In the genomic region with DNA sequence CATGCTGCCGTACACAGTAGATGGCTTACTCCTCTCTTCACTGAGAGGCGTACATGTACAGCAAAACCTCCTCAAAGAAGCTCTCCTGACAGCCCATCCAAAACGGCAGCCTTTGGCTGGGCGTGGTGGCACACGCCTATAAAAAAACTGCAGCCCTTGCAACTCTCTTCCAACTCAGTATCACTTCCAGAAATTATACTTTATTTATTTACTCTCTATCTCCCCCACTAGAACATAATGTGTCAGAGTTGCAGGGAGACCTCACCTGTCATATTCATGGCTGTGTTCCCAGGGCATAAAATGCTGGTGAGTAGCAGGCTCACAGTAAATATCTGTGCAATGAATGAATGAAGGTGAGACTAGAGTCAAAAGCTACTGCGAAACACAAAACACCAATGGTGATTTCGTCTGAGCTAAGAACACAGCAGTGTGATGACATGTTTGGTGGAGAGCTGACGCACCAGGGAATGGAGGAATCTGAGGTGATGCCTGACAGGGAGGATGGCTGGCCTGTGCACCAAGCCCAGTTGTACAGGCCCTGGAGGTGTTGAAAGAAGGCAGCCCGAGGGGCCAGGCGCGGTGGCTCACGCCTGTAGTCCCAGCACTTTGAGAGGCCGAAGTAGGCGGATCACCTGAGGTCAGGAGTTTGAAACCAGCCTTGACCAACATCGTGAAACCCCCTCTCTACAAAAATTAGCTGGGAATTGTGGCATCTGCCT, we compare ENCODE assay signal across 21 cellular contexts. TPM values are rescaled to one million over a fixed set of nuclear protein-coding genes. Genes with fewer than 3 reads are reported as not detected.
DNase-seq lines count a peak whose midpoint lies in the region; ATAC-seq and TF ChIP-seq lines count a peak whose summit lies in the region.
"Had no signal": no experiment of that assay in that cellular context is flagged by ENCODE, and none has a peak within 500 bp of the region (broad histone marks: within the 10 kb centered on the region; RNA-seq: fewer than 3 reads in every experiment).

No MANE protein-coding gene starts in this region.

- H3K4me1 ChIP-seq in breast epithelium (peaks cover 0 to 7% of the 10 kb centered on the region in 2 donors), tibial artery (peaks cover 0 to 3% (median 0%) of the 10 kb centered on the region in 4 donors), left lung (peaks cover 5 to 7% of the 10 kb centered on the region in 2 donors)
- H3K4me1 ChIP-seq: SJSA1, uterus had no signal

- ATAC-seq in left colon = peak; percentile 6
- no peak for ATAC-seq in left lung
- ATAC-seq: activated CD4-positive, alpha-beta T cell treated with anti-CD3 and anti-CD28 coated beads for 36 hours had no signal

- H3K27ac ChIP-seq in breast epithelium (peak overlapping the region; percentile 16 to 82), dorsolateral prefrontal cortex (peak overlapping the region in 49 of 59 donors; percentile 21 to 100 (median 83)), temporal lobe (ENCODE audit: low read depth, low read length) (peak overlapping the region; percentile 77), tibial artery (no peak overlapping the region), left lung (no peak overlapping the region)
- H3K27ac ChIP-seq: HL-60, SJSA1, uterus had no signal

- no peak overlapping the region for H3K4me3 Mint-ChIP-seq in MCF 10A (ENCODE audit: unreplicated experiment)
- H3K4me3 Mint-ChIP-seq: activated CD4-positive, alpha-beta T cell treated with anti-CD3 and anti-CD28 coated beads for 36 hours had no signal

- H3K27me3 Mint-ChIP-seq in MCF 10A (ENCODE audit: insufficient read depth, unreplicated experiment) = no peaks in the 10 kb centered on the region

- no peaks in the 10 kb centered on the region for H3K9me3 Mint-ChIP-seq in MCF 10A (ENCODE audit: unreplicated experiment)

- H3K4me3 ChIP-seq in breast epithelium = no peak overlapping the region
- no peak overlapping the region for H3K4me3 ChIP-seq in dorsolateral prefrontal cortex
- no peak overlapping the region for H3K4me3 ChIP-seq in tibial artery
- H3K4me3 ChIP-seq in left lung = no peak overlapping the region
- H3K4me3 ChIP-seq: SJSA1, uterus had no signal

- H3K9me3 ChIP-seq in breast epithelium = no peaks in the 10 kb centered on the region
- no peaks in the 10 kb centered on the region for H3K9me3 ChIP-seq in tibial artery
- H3K9me3 ChIP-seq in left lung = no peaks in the 10 kb centered on the region
- H3K9me3 ChIP-seq: SJSA1, uterus had no signal

- intact Hi-C loops in breast epithelium (cut with DNase I; ENCODE audit: low total_unique reads) = loop anchor here (5.0 kb wide), 1 partner anchor 799 kb away; no protein-coding TSS in a partner anchor
- intact Hi-C loops in MCF 10A (cut with micrococcal nuclease) = no loop called here
- intact Hi-C loops in dorsolateral prefrontal cortex (cut with DNase I) = no loop called here
- intact Hi-C loops in left colon (cut with DNase I, micrococcal nuclease) = no loop called here
- intact Hi-C loops in tibial artery (cut with DNase I; ENCODE audit: low total_unique reads) = no loop called here
- intact Hi-C loops in left lung (cut with DNase I) = no loop called here

- POLR2A ChIA-PET in MCF 10A (lab: Yijun Ruan, JAX) = no interaction called here

- TF ChIP-seq CTCF in breast epithelium (IDR thresholded peaks at IDR 0.05) = no peak
- TF ChIP-seq CTCF in MCF 10A (IDR thresholded peaks at IDR 0.05; ENCODE audit: unreplicated experiment) = no peak
- TF ChIP-seq CTCF in dorsolateral prefrontal cortex (IDR thresholded peaks at IDR 0.05 in 54 of 56, conservative IDR thresholded peaks at IDR 0.05 in 2 of 56; ENCODE audit: low read depth in 1 of 56, partially characterized antibody in 56 of 56) = no peak
- no peak for TF ChIP-seq CTCF in tibial artery (IDR thresholded peaks at IDR 0.05)
- TF ChIP-seq CTCF in left lung (IDR thresholded peaks at IDR 0.05) = no peak

- no peak for TF ChIP-seq POLR2A in breast epithelium (IDR thresholded peaks at IDR 0.05)

- no peaks in the 10 kb centered on the region for H3K36me3 Mint-ChIP-seq in MCF 10A (ENCODE audit: insufficient read depth, unreplicated experiment)

- in situ Hi-C loops in KBM-7 (cut with MboI; ENCODE audit: low pct_unique_long_range_greater_than_20kb, low sequenced_read_pairs) = no loop called here

- no peak for DNase-seq in breast epithelium (ENCODE audit: low spot score in 2 of 2)
- DNase-seq in MCF 10A (ENCODE audit: unreplicated experiment) = no peak
- no peak for DNase-seq in dorsolateral prefrontal cortex
- DNase-seq in left colon = no peak
- DNase-seq in KBM-7 = no peak
- DNase-seq in tibial artery = no peak
- DNase-seq in left lung = no peak
- DNase-seq: activated CD4-positive, alpha-beta T cell treated with anti-CD3 and anti-CD28 coated beads for 36 hours; activated naive CD4-positive, alpha-beta T cell treated with anti-CD3 and anti-CD28 coated beads, Interleukin-2, amount 50 U/mL, for 16 hours; erythroblast; foreskin melanocyte; H7; kidney; NCI-H1417; NCI-H2171 treated with DMSO at 0.1 percent for 48 hours; T-helper 1 cell; uterus had no signal

- H3K4me1 Mint-ChIP-seq in MCF 10A (ENCODE audit: insufficient read depth, unreplicated experiment) = peaks cover 8% of the 10 kb centered on the region
- H3K4me1 Mint-ChIP-seq: activated CD4-positive, alpha-beta T cell treated with anti-CD3 and anti-CD28 coated beads for 36 hours had no signal

- BruUV-seq in MCF 10A (replicated peaks; lab: Mats Ljungman, UMichigan) = no TSS peak

- H3K36me3 ChIP-seq in breast epithelium (no peaks in the 10 kb centered on the region), tibial artery (no peaks in the 10 kb centered on the region), left lung (no peaks in the 10 kb centered on the region)
- H3K36me3 ChIP-seq: SJSA1, uterus had no signal

- H3K27ac Mint-ChIP-seq in MCF 10A (ENCODE audit: low read depth, unreplicated experiment) = no peak overlapping the region
- H3K27ac Mint-ChIP-seq: activated CD4-positive, alpha-beta T cell treated with anti-CD3 and anti-CD28 coated beads for 36 hours had no signal

- CTCF ChIA-PET in MCF 10A (lab: Yijun Ruan, JAX) = interaction anchor here (0.6 to 0.7 kb wide), 2 partner anchors 17 to 607 kb away, joined by 3 read pairs; no protein-coding TSS in a partner anchor

- H3K27me3 ChIP-seq in breast epithelium (no peaks in the 10 kb centered on the region), dorsolateral prefrontal cortex (no peaks in the 10 kb centered on the region), tibial artery (peaks cover 0 to 5% of the 10 kb centered on the region in 2 donors), left lung (no peaks in the 10 kb centered on the region)
- H3K27me3 ChIP-seq: SJSA1, uterus had no signal

RNA-seq across cellular contexts. Expression of a gene that starts 55.3 kb away (rescaled TPM):
- total RNA-seq in breast epithelium (10 to 100 TPM in 2 of 3 donors, 1 to 10 TPM in 1; 2.2 to 37.3 (median 16.1) TPM), MCF 10A (2022) (7.3 and 12.3 TPM in 2 replicates), dorsolateral prefrontal cortex (100 to 1,000 TPM in 118 of 120 experiments, 10 to 100 TPM in 2; 94.0 to 204 (median 136) TPM), left colon (10 to 100 TPM; 66.1 to 75.7 TPM), temporal lobe (9.8 TPM), left lung (10 to 100 TPM; 26.0 to 36.1 TPM)
- total RNA-seq: A673; activated CD4-positive, alpha-beta T cell treated with anti-CD3 and anti-CD28 coated beads for 36 hours; SJSA1 had no signal

Comparison
In these comparisons a context has a peak if more than half of its experiments do, and no peak if none do; other contexts are left out.
1. H3K27ac ChIP-seq: peak in breast epithelium (2 of 2), dorsolateral prefrontal cortex (49 of 59) and temporal lobe (single experiment); none in tibial artery (0 of 2) and left lung (0 of 2).